ENCODE assay signal across 10 cellular contexts in the genomic region with DNA sequence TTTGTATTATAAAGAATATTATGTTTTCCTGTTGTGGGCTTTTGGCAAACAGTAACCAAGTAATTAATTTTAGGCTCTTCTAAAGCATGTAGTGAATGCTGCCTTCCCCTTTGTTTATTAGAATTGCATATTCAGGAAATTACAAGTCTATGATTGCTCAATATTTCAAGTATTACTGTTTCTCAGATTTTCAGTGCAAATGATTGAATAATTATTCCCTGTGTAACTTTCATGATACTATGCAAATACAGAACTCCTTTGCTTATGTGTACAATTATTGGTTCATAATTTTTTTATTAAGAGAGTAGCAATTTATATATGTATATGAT.
A peak's percentile ranks its signal among the peaks of the same experiment; 100 is the strongest.
DNase-seq lines count a peak whose midpoint lies in the region; ATAC-seq and TF ChIP-seq lines count a peak whose summit lies in the region.
"Had no signal": no experiment of that assay in that cellular context is flagged by ENCODE, and none has a peak within 500 bp of the region (broad histone marks: within the 10 kb centered on the region; RNA-seq: fewer than 3 reads in every experiment).

No MANE protein-coding gene starts in this region.

- in situ Hi-C loops in gastrocnemius medialis (cut with MboI; ENCODE audit: low sequenced_read_pairs in 4 of 4): loop anchor here in 2 of 4 donors (25.0 kb wide), 3 partner anchors 189 to 1639 kb away; a partner anchor contains a TSS

- H3K4me1 ChIP-seq in adrenal gland (replicated peaks in 1 of 2) (peaks cover 34 to 43% of the 10 kb centered on the region in 2 donors), gastroesophageal sphincter (peaks cover 8 to 46% (median 24%) of the 10 kb centered on the region in 3 donors), gastrocnemius medialis (peaks cover 45 to 60% of the 10 kb centered on the region in 2 donors)

- peak; percentile 47 for DNase-seq in COR-L47 (lab: John Stamatoyannopoulos, UW)
- no peak for DNase-seq in adrenal gland
- DNase-seq in gastrocnemius medialis: no peak
- DNase-seq in iPS-NIHi11 (ENCODE audit: low spot score): no peak
- no peak for DNase-seq in DMS153 (lab: John Stamatoyannopoulos, UW)
- no peak for DNase-seq in SKM-1 (lab: John Stamatoyannopoulos, UW; ENCODE audit: unreplicated experiment)
- DNase-seq: activated naive CD8-positive, alpha-beta T cell treated with anti-CD3 and anti-CD28 coated beads for 36 hours; NCI-H2227 treated with DMSO at 0.1 percent for 48 hours had no signal

- intact Hi-C loops in adrenal gland (cut with DNase I): no loop called here
- intact Hi-C loops in gastrocnemius medialis (cut with DNase I; ENCODE audit: low total_unique reads): loop anchor here (1.0 to 5.0 kb wide), 2 partner anchors 71 to 114 kb away; no protein-coding TSS in a partner anchor

- ATAC-seq in gastroesophageal sphincter (peak; percentile 28), gastrocnemius medialis (no peak), HG02884 (IDR thresholded peaks at IDR 0.05; ENCODE audit: unreplicated experiment) (no peak)

- H3K36me3 ChIP-seq in adrenal gland (replicated peaks in 1 of 2) (no peaks in the 10 kb centered on the region), gastroesophageal sphincter (no peaks in the 10 kb centered on the region), gastrocnemius medialis (no peaks in the 10 kb centered on the region)

- TF ChIP-seq POLR2A in adrenal gland (IDR thresholded peaks at IDR 0.05) (no peak), gastroesophageal sphincter (IDR thresholded peaks at IDR 0.05) (no peak), gastrocnemius medialis (IDR thresholded peaks at IDR 0.05) (no peak)

- H3K4me3 ChIP-seq in adrenal gland (no peak overlapping the region), gastroesophageal sphincter (no peak overlapping the region), gastrocnemius medialis (no peak overlapping the region)

- TF ChIP-seq CTCF in adrenal gland (IDR thresholded peaks at IDR 0.05): no peak
- no peak for TF ChIP-seq CTCF in gastroesophageal sphincter (IDR thresholded peaks at IDR 0.05)
- no peak for TF ChIP-seq CTCF in gastrocnemius medialis (IDR thresholded peaks at IDR 0.05 in 4 of 5, conservative IDR thresholded peaks at IDR 0.05 in 1 of 5)

- H3K27ac ChIP-seq in adrenal gland: peak overlapping the region; percentile 61 to 95 (median 85)
- peak overlapping the region; percentile 64 to 86 (median 76) for H3K27ac ChIP-seq in gastroesophageal sphincter
- peak overlapping the region; percentile 81 to 91 (median 85) for H3K27ac ChIP-seq in gastrocnemius medialis

- TF ChIP-seq EP300 in gastroesophageal sphincter (IDR thresholded peaks at IDR 0.05): no peak

- H3K9me3 ChIP-seq in adrenal gland (replicated peaks in 1 of 3) (no peaks in the 10 kb centered on the region), gastroesophageal sphincter (no peaks in the 10 kb centered on the region), gastrocnemius medialis (no peaks in the 10 kb centered on the region)

- H3K27me3 ChIP-seq in adrenal gland (no peaks in the 10 kb centered on the region), gastroesophageal sphincter (no peaks in the 10 kb centered on the region), gastrocnemius medialis (no peaks in the 10 kb centered on the region)
